ENCODE assay signal across 27 cellular contexts in genomic region chr13:29613101-29613500, GRCh38.
"Had no signal": no experiment of that assay in that cellular context is flagged by ENCODE, and none has a peak within 500 bp of the region (broad histone marks: within the 10 kb centered on the region; RNA-seq: fewer than 3 reads in every experiment).

No MANE protein-coding gene starts in this region.

- H3K9me3 ChIP-seq: suprapubic skin, testis, thoracic aorta, thyroid gland, transverse colon, upper lobe of left lung, upper lobe of right lung, uterus, vagina had no signal

- H3K4me1 ChIP-seq: stomach, suprapubic skin, testis, tibial artery, tibial nerve, transverse colon, upper lobe of left lung, upper lobe of right lung, uterus, vagina had no signal

- H3K9me3 Mint-ChIP-seq: stimulated activated effector memory CD8-positive, alpha-beta T cell treated with anti-CD3 and anti-CD28 coated beads, Interleukin-12 subunit alpha, Interleukin-12 subunit beta, amount 100 ng/mL, for 72 hours; stimulated activated memory B cell treated with anti-CD40 and anti-IgM and Interleukin-4, amounts not matched to agents 10 μg/mL and 1 μg/mL and 100 μg/mL, for 72 hours had no signal

- H3K4me1 Mint-ChIP-seq: stimulated activated effector memory CD8-positive, alpha-beta T cell treated with anti-CD3 and anti-CD28 coated beads, Interleukin-12 subunit alpha, Interleukin-12 subunit beta, amount 100 ng/mL, for 72 hours; stimulated activated memory B cell treated with anti-CD40 and anti-IgM and Interleukin-4, amounts not matched to agents 10 μg/mL and 1 μg/mL and 100 μg/mL, for 72 hours; stimulated activated naive B cell treated with anti-CD40 and anti-IgM and Interleukin-4, amounts not matched to agents 10 μg/mL and 1 μg/mL and 100 μg/mL, for 72 hours; stimulated activated naive CD8-positive, alpha-beta T cell treated with anti-CD3 and anti-CD28 coated beads, Interleukin-15, amount 100 ng/mL, for 72 hours had no signal

- ATAC-seq: stimulated activated effector memory CD8-positive, alpha-beta T cell treated with anti-CD3 and anti-CD28 coated beads, Interleukin-12 subunit alpha, Interleukin-12 subunit beta, amount 100 ng/mL, for 72 hours; stimulated activated memory B cell treated with anti-CD40 and anti-IgM and Interleukin-4, amounts not matched to agents 10 μg/mL and 1 μg/mL and 100 μg/mL, for 72 hours; stimulated activated naive B cell treated with anti-CD40 and anti-IgM and Interleukin-4, amounts not matched to agents 10 μg/mL and 1 μg/mL and 100 μg/mL, for 72 hours; stimulated activated naive CD8-positive, alpha-beta T cell treated with anti-CD3 and anti-CD28 coated beads, Interleukin-15, amount 100 ng/mL, for 72 hours; stimulated activated naive CD8-positive, alpha-beta T cell treated with anti-CD3 and anti-CD28 coated beads, Interleukin-15, Interleukin-2, amounts not matched to agents 100 U/mL and 50 U/mL, for 24 hours; upper lobe of right lung had no signal

- H3K4me3 Mint-ChIP-seq: stimulated activated effector memory CD8-positive, alpha-beta T cell treated with anti-CD3 and anti-CD28 coated beads, Interleukin-12 subunit alpha, Interleukin-12 subunit beta, amount 100 ng/mL, for 72 hours; stimulated activated memory B cell treated with anti-CD40 and anti-IgM and Interleukin-4, amounts not matched to agents 10 μg/mL and 1 μg/mL and 100 μg/mL, for 72 hours; stimulated activated naive B cell treated with anti-CD40 and anti-IgM and Interleukin-4, amounts not matched to agents 10 μg/mL and 1 μg/mL and 100 μg/mL, for 72 hours; stimulated activated naive CD8-positive, alpha-beta T cell treated with anti-CD3 and anti-CD28 coated beads, Interleukin-15, amount 100 ng/mL, for 72 hours; stimulated activated naive CD8-positive, alpha-beta T cell treated with anti-CD3 and anti-CD28 coated beads, Interleukin-15, Interleukin-2, amounts not matched to agents 100 ng/mL and 50 ng/mL, for 24 hours; type B pancreatic cell had no signal

- H3K27me3 ChIP-seq: testis, thyroid gland, tibial nerve, upper lobe of left lung, upper lobe of right lung, uterus, vagina had no signal

- H3K36me3 ChIP-seq: stomach, suprapubic skin, thoracic aorta, thyroid gland, tibial artery, tibial nerve, transverse colon, upper lobe of left lung, upper lobe of right lung, uterus, vagina had no signal

- H3K36me3 Mint-ChIP-seq: stimulated activated effector memory CD8-positive, alpha-beta T cell treated with anti-CD3 and anti-CD28 coated beads, Interleukin-12 subunit alpha, Interleukin-12 subunit beta, amount 100 ng/mL, for 72 hours; stimulated activated memory B cell treated with anti-CD40 and anti-IgM and Interleukin-4, amounts not matched to agents 10 μg/mL and 1 μg/mL and 100 μg/mL, for 72 hours; stimulated activated naive B cell treated with anti-CD40 and anti-IgM and Interleukin-4, amounts not matched to agents 10 μg/mL and 1 μg/mL and 100 μg/mL, for 72 hours; type B pancreatic cell had no signal

- H3K27ac ChIP-seq: stomach, suprapubic skin, testis, thoracic aorta, thyroid gland, tibial artery, tibial nerve, transverse colon, upper lobe of left lung, upper lobe of right lung, uterus, vagina had no signal

- DNase-seq: stimulated activated CD4-positive, alpha-beta T cell treated with anti-CD3 and anti-CD28 coated beads, Interleukin-2, amount 100 ng/mL, for 48 hours; stimulated activated CD4-positive, alpha-beta T cell treated with anti-CD3 and anti-CD28 coated beads, Interleukin-4, amount 100 ng/mL, for 1 hour; stimulated activated CD4-positive, alpha-beta T cell treated with anti-CD3 and anti-CD28 coated beads, Interleukin-4, amount 100 ng/mL, for 24 hours; stimulated activated CD4-positive, alpha-beta T cell treated with anti-CD3 and anti-CD28 coated beads, Interleukin-4, amount 100 ng/mL, for 4 hours; stimulated activated CD8-positive, alpha-beta memory T cell treated with anti-CD3 and anti-CD28 coated beads, Interleukin-4, amount 100 ng/mL, for 48 hours; stimulated activated naive B cell treated with anti-CD40 and anti-IgM and Interleukin-4, amounts not matched to agents 10 μg/mL and 1 μg/mL and 100 μg/mL, for 72 hours; stimulated activated naive CD4-positive, alpha-beta T cell; stimulated activated naive CD4-positive, alpha-beta T cell treated with Interleukin-2 at 50 U/mL for 16 hours; stimulated activated naive CD8-positive, alpha-beta T cell treated with anti-CD3 and anti-CD28 coated beads, Interleukin-15, amount 100 ng/mL, for 72 hours; stimulated activated naive CD8-positive, alpha-beta T cell treated with anti-CD3 and anti-CD28 coated beads, Interleukin-15, Interleukin-2, amounts not matched to agents 100 U/mL and 50 U/mL, for 24 hours; stomach; substantia nigra; testis; thyroid gland; tibial artery; transverse colon; upper lobe of left lung; upper lobe of right lung; uterus had no signal

- H3K4me3 ChIP-seq: stomach, suprapubic skin, testis, thoracic aorta, thyroid gland, tibial artery, tibial nerve, transverse colon, upper lobe of left lung, upper lobe of right lung, uterus, vagina had no signal

- H3K27ac Mint-ChIP-seq: stimulated activated effector memory CD8-positive, alpha-beta T cell treated with anti-CD3 and anti-CD28 coated beads, Interleukin-12 subunit alpha, Interleukin-12 subunit beta, amount 100 ng/mL, for 72 hours; stimulated activated memory B cell treated with anti-CD40 and anti-IgM and Interleukin-4, amounts not matched to agents 10 μg/mL and 1 μg/mL and 100 μg/mL, for 72 hours; stimulated activated naive B cell treated with anti-CD40 and anti-IgM and Interleukin-4, amounts not matched to agents 10 μg/mL and 1 μg/mL and 100 μg/mL, for 72 hours; stimulated activated naive CD8-positive, alpha-beta T cell treated with anti-CD3 and anti-CD28 coated beads, Interleukin-15, amount 100 ng/mL, for 72 hours; stimulated activated naive CD8-positive, alpha-beta T cell treated with anti-CD3 and anti-CD28 coated beads, Interleukin-15, Interleukin-2, amounts not matched to agents 100 ng/mL and 50 ng/mL, for 24 hours; type B pancreatic cell had no signal
